11 cellular contexts compared by ENCODE assay signal in the genomic region with DNA sequence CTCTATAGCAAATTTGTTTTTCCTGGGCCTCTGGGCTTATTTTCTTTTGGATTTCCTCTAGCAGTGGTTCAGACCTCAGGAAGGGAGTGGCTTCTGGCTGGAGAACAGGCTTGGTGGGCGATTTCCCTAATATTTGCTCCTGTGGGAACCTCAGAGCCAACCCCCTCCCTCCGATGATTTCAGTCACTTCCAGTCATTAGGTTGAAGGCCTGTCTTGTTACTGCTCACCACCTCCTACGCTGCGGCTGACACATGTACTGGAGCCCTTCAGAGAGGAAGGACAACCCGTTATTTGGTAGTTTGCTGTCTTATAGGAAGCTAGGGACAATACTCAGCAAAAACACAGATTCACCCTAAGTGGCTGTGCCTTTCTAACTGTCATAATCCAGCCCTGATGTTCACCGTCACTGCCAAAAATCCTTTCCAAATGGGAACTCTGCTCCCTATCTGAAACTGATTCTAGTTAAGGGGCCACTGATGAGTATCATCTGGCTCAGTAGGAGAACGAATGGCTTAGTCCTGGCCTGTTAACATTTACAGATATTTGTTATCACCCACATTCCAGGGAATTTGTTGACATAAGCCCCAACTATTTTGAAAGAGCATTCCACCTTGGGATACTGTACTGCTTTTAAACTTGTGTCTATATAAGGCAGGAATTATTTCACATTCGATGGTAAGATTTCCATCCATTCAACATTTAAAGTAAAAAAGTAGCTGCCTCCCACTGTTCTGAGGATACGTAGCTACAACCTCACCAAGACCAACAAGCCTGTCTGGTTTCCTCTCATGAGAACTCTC. TPM values are rescaled to one million over a fixed set of nuclear protein-coding genes. Genes with fewer than 3 reads are reported as not detected.
A peak's percentile ranks its signal among the peaks of the same experiment; 100 is the strongest.
DNase-seq lines count a peak whose midpoint lies in the region; ATAC-seq and TF ChIP-seq lines count a peak whose summit lies in the region.
"Had no signal": no experiment of that assay in that cellular context is flagged by ENCODE, and none has a peak within 500 bp of the region (broad histone marks: within the 10 kb centered on the region; RNA-seq: fewer than 3 reads in every experiment).

No MANE protein-coding gene starts in this region.

- peak overlapping the region; percentile 13 for H2AFZ ChIP-seq in parathyroid adenoma

- H3K79me2 ChIP-seq in parathyroid adenoma = no peaks in the 10 kb centered on the region

- H3K4me1 ChIP-seq in adrenal gland (replicated peaks in 1 of 2) (peaks cover 0 to 15% of the 10 kb centered on the region in 2 donors), parathyroid adenoma (peaks cover 6% of the 10 kb centered on the region)
- H3K4me1 ChIP-seq: BE2C had no signal

- H3K9ac ChIP-seq in parathyroid adenoma = no peak overlapping the region

- H3K36me3 ChIP-seq in adrenal gland (replicated peaks in 1 of 2) (no peaks in the 10 kb centered on the region), parathyroid adenoma (ENCODE audit: control insufficient read depth, insufficient read depth, low read length) (no peaks in the 10 kb centered on the region)
- H3K36me3 ChIP-seq: BE2C had no signal

- TF ChIP-seq CTCF in AG09319 (IDR thresholded peaks at IDR 0.05; ENCODE audit: low read depth, low read length) (no peak), adrenal gland (IDR thresholded peaks at IDR 0.05) (no peak), parathyroid adenoma (IDR thresholded peaks at IDR 0.05) (no peak)

- no peak overlapping the region for H3K4me2 ChIP-seq in parathyroid adenoma (ENCODE audit: low read length)

- peak; percentile 89 for ATAC-seq in Right ventricle myocardium superior (ENCODE audit: poor library complexity)
- ATAC-seq: naive thymus-derived CD8-positive, alpha-beta T cell had no signal

- peak; percentile 39 for DNase-seq in AG09319 (ENCODE audit: extremely low read depth, low read depth)
- peak in 6 of 7 donors; percentile 41 to 62 (median 55) for DNase-seq in adrenal gland
- peak; percentile 66 for DNase-seq in Right ventricle myocardium superior
- DNase-seq in NCI-H1105 (lab: John Stamatoyannopoulos, UW) = no peak
- DNase-seq in NCI-H2171 treated with DMSO at 0.1 percent for 48 hours (lab: John Stamatoyannopoulos, UW) = no peak
- no peak for DNase-seq in activated CD4-positive, alpha-beta T cell treated with anti-CD3 and anti-CD28 coated beads for 4 hours
- DNase-seq in NCI-H2107 treated with DMSO at 0.1 percent for 48 hours (lab: John Stamatoyannopoulos, UW; ENCODE audit: unreplicated experiment) = no peak
- DNase-seq: BE2C; KBM-7; naive thymus-derived CD8-positive, alpha-beta T cell had no signal

- intact Hi-C loops in adrenal gland (cut with DNase I) (no loop called here), Right ventricle myocardium superior (cut with DNase I) (no loop called here)

- no peak overlapping the region for H3K4me3 ChIP-seq in adrenal gland
- no peak overlapping the region for H3K4me3 ChIP-seq in parathyroid adenoma (ENCODE audit: low read depth, low read length)

- H3K9me3 ChIP-seq in adrenal gland (replicated peaks in 1 of 3) = no peaks in the 10 kb centered on the region
- H3K9me3 ChIP-seq in parathyroid adenoma (ENCODE audit: control insufficient read depth, low read length) = no peaks in the 10 kb centered on the region
- H3K9me3 ChIP-seq: BE2C had no signal

- H3K27me3 ChIP-seq in adrenal gland (no peaks in the 10 kb centered on the region), parathyroid adenoma (ENCODE audit: control insufficient read depth, insufficient read depth, low read length) (no peaks in the 10 kb centered on the region)
- H3K27me3 ChIP-seq: BE2C had no signal

- no peak for TF ChIP-seq POLR2A in adrenal gland (IDR thresholded peaks at IDR 0.05)

- H3K27ac ChIP-seq in adrenal gland = peak overlapping the region in 3 of 5 donors; percentile 39 to 70 (median 65)
- H3K27ac ChIP-seq in parathyroid adenoma = peak overlapping the region; percentile 7

- WGBS in adrenal gland, 4 donors = 35 to 60% (median 56%) methylated on average over 8 to 9 of the region's 9 CpGs

RNA-seq across cellular contexts. Expression of a gene that starts 29.3 kb away (rescaled TPM):
- total RNA-seq in adrenal gland (10 to 100 TPM; 27.4 to 45.6 (median 34.4) TPM), Right ventricle myocardium superior (144 TPM)
- polyA plus RNA-seq in adrenal gland = 10 to 100 TPM; 15.0 to 17.5 (median 15.2) TPM

Comparison
In these comparisons a context has a peak if more than half of its experiments do, and no peak if none do; other contexts are left out.
1. DNase-seq: peak in AG09319 (single experiment), adrenal gland (6 of 7) and Right ventricle myocardium superior (single experiment); none in NCI-H1105 (single experiment), NCI-H2171 treated with DMSO at 0.1 percent for 48 hours (single experiment), activated CD4-positive, alpha-beta T cell treated with anti-CD3 and anti-CD28 coated beads for 4 hours (0 of 2) and NCI-H2107 treated with DMSO at 0.1 percent for 48 hours (single experiment).